Comparison of ENCODE assay signal across 10 cellular contexts in genomic region chr11:49229136-49229535, GRCh38. TPM values are rescaled to one million over a fixed set of nuclear protein-coding genes. Genes with fewer than 3 reads are reported as not detected.
A peak's percentile ranks its signal among the peaks of the same experiment; 100 is the strongest.
DNase-seq lines count a peak whose midpoint lies in the region; ATAC-seq and TF ChIP-seq lines count a peak whose summit lies in the region.
"Not testable (repeated sequence)": the region's sequence is repeated elsewhere in the genome, so short reads cannot be mapped to it uniquely, and the experiment has no call there.
"Had no signal": no experiment of that assay in that cellular context is flagged by ENCODE, and none has a peak within 500 bp of the region (broad histone marks: within the 10 kb centered on the region; RNA-seq: fewer than 3 reads in every experiment).

No MANE protein-coding gene starts in this region.

- not testable (repeated sequence) for H3K27ac Mint-ChIP-seq in Caco-2 (ENCODE audit: unreplicated experiment); MCF 10A (ENCODE audit: low read depth, unreplicated experiment); nephron

- not testable (repeated sequence) for H3K79me2 ChIP-seq in smooth muscle cell (ENCODE audit: low read depth)

- not testable (repeated sequence) for DNase-seq in Caco-2; LNCaP clone FGC (ENCODE audit: low read depth); Panc1 (ENCODE audit: low read depth, low spot score); Right ventricle myocardium inferior (ENCODE audit: missing footprints); left colon; smooth muscle cell (lab: John Stamatoyannopoulos, UW; ENCODE audit: unreplicated experiment)
- peak; percentile 0 for DNase-seq in MCF 10A (ENCODE audit: unreplicated experiment)

- H2AFZ ChIP-seq in smooth muscle cell (ENCODE audit: low read depth), result not testable (repeated sequence)

- not testable (repeated sequence) for H3K4me3 Mint-ChIP-seq in Caco-2 (ENCODE audit: unreplicated experiment); MCF 10A (ENCODE audit: unreplicated experiment); nephron

- not testable (repeated sequence) for H4K20me1 ChIP-seq in smooth muscle cell (ENCODE audit: low read depth)

- not testable (repeated sequence) for H3K4me1 Mint-ChIP-seq in Caco-2 (ENCODE audit: low read depth, unreplicated experiment); MCF 10A (ENCODE audit: insufficient read depth, unreplicated experiment); nephron

- POLR2A ChIA-PET in Caco-2 (lab: Charles Lee); Panc1 (lab: Charles Lee); MCF 10A (lab: Yijun Ruan, JAX): not testable (repeated sequence)

- WGBS in smooth muscle cell (ENCODE audit: low lambda C conversion rate), result 66% methylated on average over 2 of the region's 2 CpGs

- not testable (repeated sequence) for H3K9me3 Mint-ChIP-seq in Caco-2 (ENCODE audit: unreplicated experiment); MCF 10A (ENCODE audit: unreplicated experiment); nephron

- CTCF ChIA-PET in Caco-2 (lab: Charles Lee); Panc1 (lab: Charles Lee): not testable (repeated sequence)
- CTCF ChIA-PET in MCF 10A (lab: Yijun Ruan, JAX), result interaction anchor here (0.6 to 1.2 kb wide), 4 partner anchors 10 to 1056 kb away, joined by 3 to 4 read pairs (median 4); no protein-coding TSS in a partner anchor

- not testable (repeated sequence) for ATAC-seq in Panc1
- peak; percentile 62 for ATAC-seq in Right ventricle myocardium inferior
- ATAC-seq in left colon, result peak; percentile 49

- not testable (repeated sequence) for H3K36me3 ChIP-seq in Caco-2 (ENCODE audit: control insufficient read depth, insufficient read depth, low read length); Panc1 (ENCODE audit: control insufficient read depth, insufficient read depth, low read length); smooth muscle cell (ENCODE audit: low read depth)

- not testable (repeated sequence) for BruUV-seq in Caco-2 (replicated peaks; lab: Mats Ljungman, UMichigan); Panc1 (replicated peaks; lab: Mats Ljungman, UMichigan); MCF 10A (replicated peaks; lab: Mats Ljungman, UMichigan)

- not testable (repeated sequence) for H3K9ac ChIP-seq in smooth muscle cell (ENCODE audit: low read depth)

- not testable (repeated sequence) for H3K27ac ChIP-seq in Panc1 (ENCODE audit: low read length); smooth muscle cell (ENCODE audit: low read depth)

- H3K36me3 Mint-ChIP-seq in Caco-2 (ENCODE audit: insufficient read depth, unreplicated experiment); MCF 10A (ENCODE audit: insufficient read depth, unreplicated experiment); nephron (ENCODE audit: low read depth): not testable (repeated sequence)

- intact Hi-C loops in Caco-2 (cut with micrococcal nuclease; ENCODE audit: unreplicated experiment); Panc1 (cut with micrococcal nuclease; ENCODE audit: unreplicated experiment); Right ventricle myocardium inferior (cut with DNase I); left colon (cut with DNase I, micrococcal nuclease): not testable (repeated sequence)
- intact Hi-C loops in MCF 10A (cut with micrococcal nuclease), result loop anchor here (10.0 kb wide), 1 partner anchor 146 kb away; no protein-coding TSS in a partner anchor

- H3K4me2 ChIP-seq in smooth muscle cell, result not testable (repeated sequence)

- in situ Hi-C loops in Panc1 (cut with HindIII; ENCODE audit: low pct_unique_long_range_greater_than_20kb, low sequenced_read_pairs), result not testable (repeated sequence)

- H3K4me3 ChIP-seq in Caco-2 (ENCODE audit: low read depth, low read length); LNCaP clone FGC (ENCODE audit: low read depth, low read length); Panc1 (ENCODE audit: low read depth in 2 of 2, low read length in 2 of 2); smooth muscle cell: not testable (repeated sequence)

- TF ChIP-seq CTCF in Caco-2 (IDR thresholded peaks at IDR 0.05; ENCODE audit: insufficient read depth in 1 of 2, low read depth in 1 of 2, low read length in 1 of 2, severe bottlenecking in 1 of 2, unreplicated experiment in 1 of 2), result peak; percentile 9 to 28
- TF ChIP-seq CTCF in LNCaP clone FGC (IDR thresholded peaks at IDR 0.05; ENCODE audit: control insufficient read depth, extremely low read depth, insufficient read depth), result peak; percentile 35; the same call in 1 of the 2 replicates
- peak; percentile 47; the same call in 1 of the 2 replicates for TF ChIP-seq CTCF in Panc1 (IDR thresholded peaks at IDR 0.05)
- TF ChIP-seq CTCF in MCF 10A (IDR thresholded peaks at IDR 0.05; ENCODE audit: unreplicated experiment), result peak; percentile 43
- peak in 2 of 3 experiments; percentile 22 to 31 for TF ChIP-seq CTCF in nephron (IDR thresholded peaks at IDR 0.05; ENCODE audit: unreplicated experiment in 3 of 3)
- peak; percentile 49 for TF ChIP-seq CTCF in smooth muscle cell (IDR thresholded peaks at IDR 0.05; ENCODE audit: borderline replicate concordance, insufficient read depth, poor library complexity, severe bottlenecking)

- not testable (repeated sequence) for H3F3A ChIP-seq in smooth muscle cell (ENCODE audit: low read depth)

- not testable (repeated sequence) for H3K9me3 ChIP-seq in Caco-2; Panc1 (ENCODE audit: control insufficient read depth, insufficient read depth, low read depth, low read length); smooth muscle cell (replicated peaks; ENCODE audit: low read depth)

- not testable (repeated sequence) for H3K27me3 Mint-ChIP-seq in Caco-2 (ENCODE audit: insufficient read depth, unreplicated experiment); nephron (ENCODE audit: low read depth)
- H3K27me3 Mint-ChIP-seq in MCF 10A (ENCODE audit: insufficient read depth, unreplicated experiment), result peaks cover 28% of the 10 kb centered on the region

- H3K4me1 ChIP-seq in Caco-2; Panc1 (ENCODE audit: control insufficient read depth, insufficient read depth, low read length); smooth muscle cell (ENCODE audit: low read depth): not testable (repeated sequence)

- not testable (repeated sequence) for H3K27me3 ChIP-seq in Caco-2 (replicated peaks; ENCODE audit: control insufficient read depth, insufficient read depth, low read length); Panc1 (ENCODE audit: control insufficient read depth, insufficient read depth, low read length); smooth muscle cell (ENCODE audit: low read depth)

RNA-seq across cellular contexts. Expression of gene FOLH1, which starts 20.7 kb away (rescaled TPM):
- not detected in 2 replicates for total RNA-seq in Caco-2 (2022)
- 0.98 TPM for total RNA-seq in Panc1 (2021; ENCODE audit: unreplicated experiment)
- polyA plus RNA-seq in Panc1 (2012; ENCODE audit: insufficient read length), result not detected
- not detected in 2 replicates for total RNA-seq in MCF 10A (2022)
- total RNA-seq in Right ventricle myocardium inferior, result 0.35 TPM
- total RNA-seq in left colon, result 1 to 10 TPM in 1 of 2 donors, under 1 TPM in 1; 0.46 to 1.2 TPM
- total RNA-seq in smooth muscle cell, result not detected in 2 replicates
- not detected in 2 replicates for polyA plus RNA-seq in smooth muscle cell
- total RNA-seq: activated T-helper 1 cell treated with anti-CD3 and anti-CD28 coated beads, Interleukin-12 subunit alpha, Interleukin-12 subunit beta, Interleukin-2, Interleukin-4 antibody, amounts not matched to agents 30 ng/mL and 10 ng/mL and 1 ng/mL, durations not matched to agents 14 hours and 24 hours and 36 hours had no signal
- polyA plus RNA-seq: AG04450 had no signal
